In the genomic region with DNA sequence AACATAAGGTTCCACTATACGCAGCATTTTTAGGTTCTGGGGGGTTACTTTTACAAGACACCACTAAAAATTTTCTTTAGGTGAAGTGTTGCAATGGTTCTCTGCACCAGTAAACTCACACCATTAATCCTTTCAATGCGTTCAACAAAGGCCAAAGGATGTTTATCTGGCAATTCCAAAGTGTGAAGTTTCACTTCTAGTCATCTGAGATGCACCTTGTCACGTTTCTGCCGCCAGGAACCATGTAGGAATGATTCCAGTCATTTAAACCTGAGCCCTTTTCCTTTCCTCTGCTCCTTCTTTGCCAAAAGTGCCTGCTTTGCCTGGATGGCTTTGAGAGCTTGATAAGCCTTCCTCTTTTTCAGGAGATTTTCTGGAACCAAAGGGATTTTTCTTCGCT, we compare ENCODE assay signal across 29 cellular contexts.
"Had no signal": no experiment of that assay in that cellular context is flagged by ENCODE, and none has a peak within 500 bp of the region (broad histone marks: within the 10 kb centered on the region; RNA-seq: fewer than 3 reads in every experiment).

No MANE protein-coding gene starts in this region.

- ATAC-seq: effector memory CD8-positive, alpha-beta T cell; esophagus mucosa; foreskin keratinocyte; gastroesophageal sphincter; heart left ventricle; heart right ventricle had no signal

- H3K27me3 Mint-ChIP-seq: dendritic cell treated with granulocyte-macrophage colony-stimulating factor and Interleukin-4, amounts not matched to agents 40 ng/mL and 50 ng/mL, for 4 days; effector memory CD8-positive, alpha-beta T cell had no signal

- H3K4me3 Mint-ChIP-seq: dendritic cell treated with granulocyte-macrophage colony-stimulating factor and Interleukin-4, amounts not matched to agents 40 ng/mL and 50 ng/mL, for 4 days; effector memory CD8-positive, alpha-beta T cell; endodermal cell had no signal

- H3K4me3 ChIP-seq: colonic mucosa, coronary artery, dorsolateral prefrontal cortex, esophagus muscularis mucosa, esophagus squamous epithelium, gastrocnemius medialis, gastroesophageal sphincter, heart left ventricle, heart right ventricle had no signal

- H3K27ac ChIP-seq: colonic mucosa, coronary artery, dorsolateral prefrontal cortex, epithelial cell of prostate, esophagus muscularis mucosa, esophagus squamous epithelium, foreskin keratinocyte, gastroesophageal sphincter, heart left ventricle, heart right ventricle had no signal

- H3K27me3 ChIP-seq: colonic mucosa, dorsolateral prefrontal cortex, esophagus muscularis mucosa, esophagus squamous epithelium, foreskin keratinocyte, gastrocnemius medialis, gastroesophageal sphincter, heart left ventricle, heart right ventricle had no signal

- DNase-seq: colonic mucosa; cortex of kidney; dermis blood vessel endothelial cell; dorsolateral prefrontal cortex; effector CD4-positive, alpha-beta T cell; effector CD8-positive, alpha-beta T cell; effector memory CD4-positive, alpha-beta T cell; effector memory CD8-positive, alpha-beta T cell; endodermal cell; erythroblast; esophagus squamous epithelium; foreskin fibroblast; foreskin keratinocyte; foreskin melanocyte; glutamatergic neuron; head of caudate nucleus; heart left ventricle; heart right ventricle had no signal

- H3K9me3 ChIP-seq: colonic mucosa, esophagus muscularis mucosa, esophagus squamous epithelium, gastrocnemius medialis, gastroesophageal sphincter, heart left ventricle, heart right ventricle had no signal

- H3K36me3 ChIP-seq: colonic mucosa, esophagus muscularis mucosa, esophagus squamous epithelium, gastrocnemius medialis, gastroesophageal sphincter, heart left ventricle, heart right ventricle had no signal

- FAIRE-seq: colon, endometrium, endothelial cell of umbilical vein, frontal cortex had no signal

- H3K4me1 ChIP-seq: colonic mucosa, esophagus muscularis mucosa, gastroesophageal sphincter had no signal

- H3K27ac Mint-ChIP-seq: dendritic cell treated with granulocyte-macrophage colony-stimulating factor and Interleukin-4, amounts not matched to agents 40 ng/mL and 50 ng/mL, for 4 days; effector memory CD8-positive, alpha-beta T cell; endodermal cell had no signal

- H3K9me3 Mint-ChIP-seq: dendritic cell treated with granulocyte-macrophage colony-stimulating factor and Interleukin-4, amounts not matched to agents 40 ng/mL and 50 ng/mL, for 4 days; effector memory CD8-positive, alpha-beta T cell had no signal
